ENCODE assay signal across 12 cellular contexts in the genomic region with DNA sequence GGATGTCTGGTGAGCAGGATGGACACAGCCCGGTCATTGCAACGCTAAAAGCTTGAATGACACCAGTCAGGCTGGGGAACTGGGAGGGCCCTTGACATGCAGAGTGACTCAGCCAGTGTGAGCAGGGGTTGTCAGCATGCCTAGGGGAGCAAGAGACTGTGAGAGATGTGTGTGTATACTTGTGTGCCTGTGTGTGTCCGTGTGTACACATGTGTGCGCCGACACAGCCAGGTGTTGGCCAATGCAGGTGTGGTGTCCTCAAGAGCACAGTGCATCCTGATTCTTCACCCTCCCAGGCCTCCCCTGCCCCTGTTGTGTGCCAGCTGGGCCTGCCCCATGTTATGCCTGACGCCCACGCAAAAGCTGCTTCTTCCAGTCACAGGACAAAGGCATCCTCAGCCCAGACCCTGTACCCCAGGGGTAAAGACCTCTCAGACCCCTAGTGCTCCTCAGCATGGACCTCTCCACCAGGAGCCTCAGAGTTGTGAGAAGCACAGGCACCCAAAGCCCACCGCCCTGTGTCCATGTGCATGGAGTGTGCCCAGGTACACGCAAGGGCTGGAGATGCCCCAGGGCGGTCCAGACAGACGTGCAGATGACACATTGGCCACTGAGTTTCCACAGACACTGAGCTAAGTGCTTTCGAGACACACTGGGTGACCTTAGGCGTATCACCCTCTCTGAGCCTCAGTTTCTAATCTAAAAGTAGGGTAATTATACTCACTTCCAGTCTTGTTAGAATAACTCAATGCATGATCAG. TPM values are rescaled to one million over a fixed set of nuclear protein-coding genes. Genes with fewer than 3 reads are reported as not detected.
DNase-seq lines count a peak whose midpoint lies in the region; ATAC-seq, FAIRE-seq and TF ChIP-seq lines count a peak whose summit lies in the region.
"Had no signal": no experiment of that assay in that cellular context is flagged by ENCODE, and none has a peak within 500 bp of the region (broad histone marks: within the 10 kb centered on the region; RNA-seq: fewer than 3 reads in every experiment).

No MANE protein-coding gene starts in this region.

- POLR2A ChIA-PET in activated CD4-positive, alpha-beta T cell treated with anti-CD3 and anti-CD28 coated beads for 36 hours (lab: Charles Lee): no interaction called here
- POLR2A ChIA-PET in OCI-LY7 (lab: Charles Lee): interaction anchor here (3.0 to 4.9 kb wide), 3 partner anchors 9 to 43 kb away, joined by 19 to 49 read pairs (median 32); a partner anchor contains a TSS
- POLR2A ChIA-PET in endothelial cell of umbilical vein (lab: Charles Lee): interaction anchor here (2.0 kb wide), 1 partner anchor 9 kb away, joined by 13 read pairs; no protein-coding TSS in a partner anchor

- CTCF ChIA-PET in activated CD4-positive, alpha-beta T cell treated with anti-CD3 and anti-CD28 coated beads for 36 hours (lab: Charles Lee): interaction anchor here (0.6 to 2.2 kb wide), 4 partner anchors 9 to 283 kb away, joined by 3 to 10 read pairs (median 4); no protein-coding TSS in a partner anchor
- CTCF ChIA-PET in OCI-LY7 (lab: Charles Lee; ENCODE audit: unreplicated experiment): interaction anchor here (0.9 to 1.4 kb wide), 3 partner anchors 8 to 44 kb away, joined by 4 to 5 read pairs (median 4); no protein-coding TSS in a partner anchor
- CTCF ChIA-PET in endothelial cell of umbilical vein (lab: Charles Lee): interaction anchor here (1.2 to 4.6 kb wide), 10 partner anchors 9 to 74 kb away, joined by 4 to 41 read pairs (median 7); a partner anchor contains a TSS

- TF ChIP-seq CTCF in OCI-LY7 (conservative IDR thresholded peaks at IDR 0.05; ENCODE audit: low read length) (no peak), endothelial cell of umbilical vein (IDR thresholded peaks at IDR 0.05; ENCODE audit: extremely low read depth in 1 of 2, insufficient read depth in 1 of 2, low read depth in 1 of 2, low read length in 2 of 2) (no peak)

- no peaks in the 10 kb centered on the region for H3K9me1 ChIP-seq in endothelial cell of umbilical vein (replicated peaks; ENCODE audit: control insufficient read depth, extremely low read depth, insufficient read depth, low read length)

- no TSS peak for BruUV-seq in OCI-LY7 (replicated peaks; lab: Mats Ljungman, UMichigan)
- no TSS peak for BruUV-seq in endothelial cell of umbilical vein (replicated peaks; lab: Mats Ljungman, UMichigan)

- 0 out of 2 replicates have a peak overlapping the region, but pooled peaks have one; percentile 21 for H3K4me2 ChIP-seq in OCI-LY7 (ENCODE audit: low read length)
- H3K4me2 ChIP-seq in endothelial cell of umbilical vein (ENCODE audit: insufficient read depth, low read length): no peak overlapping the region

- dilution Hi-C loops in endothelial cell of umbilical vein (cut with MboI; ENCODE audit: extremely low pct_ligation_motif_present, low sequenced_read_pairs): no loop called here

- TF ChIP-seq POLR2A in endothelial cell of umbilical vein (IDR thresholded peaks at IDR 0.05; ENCODE audit: low read depth, low read length): no peak

- no peak overlapping the region for H3K9ac ChIP-seq in endothelial cell of umbilical vein (replicated peaks; ENCODE audit: extremely low read depth, insufficient read depth, low read length)

- peak; percentile 52 for DNase-seq in activated CD4-positive, alpha-beta T cell treated with anti-CD3 and anti-CD28 coated beads for 36 hours
- no peak for DNase-seq in activated CD4-positive, alpha-beta T cell treated with anti-CD3 and anti-CD28 coated beads, Interleukin-2, amount 50 U/mL, for 1 hour
- peak; percentile 30 for DNase-seq in OCI-LY7 (ENCODE audit: low spot score)
- no peak for DNase-seq in endothelial cell of umbilical vein (ENCODE audit: low read depth, low spot score)
- DNase-seq in stimulated activated naive CD8-positive, alpha-beta T cell treated with anti-CD3 and anti-CD28 coated beads, Interleukin-15, amount 100 ng/mL, for 72 hours: no peak
- no peak for DNase-seq in NCI-H2029 (lab: John Stamatoyannopoulos, UW)
- no peak for DNase-seq in NCI-H1105 treated with DMSO at 0.1 percent for 48 hours (lab: John Stamatoyannopoulos, UW)
- DNase-seq: NCI-H446 treated with DMSO at 0.1 percent for 48 hours, SHP77 treated with DMSO at 0.1 percent for 48 hours, substantia nigra had no signal

- intact Hi-C loops in activated CD4-positive, alpha-beta T cell treated with anti-CD3 and anti-CD28 coated beads for 36 hours (cut with DNase I, micrococcal nuclease): no loop called here
- intact Hi-C loops in OCI-LY7 (cut with micrococcal nuclease; ENCODE audit: unreplicated experiment): no loop called here
- intact Hi-C loops in endothelial cell of umbilical vein (cut with micrococcal nuclease): loop anchor here (2.0 kb wide), 1 partner anchor 67 kb away; no protein-coding TSS in a partner anchor

- H4K20me1 ChIP-seq in OCI-LY7 (ENCODE audit: insufficient read depth, low read length) (no peaks in the 10 kb centered on the region), endothelial cell of umbilical vein (replicated peaks; ENCODE audit: control insufficient read depth, extremely low read depth, insufficient read depth, low read length) (no peaks in the 10 kb centered on the region)

- H3K9me2 ChIP-seq in OCI-LY7 (ENCODE audit: insufficient read depth, low read length): no peaks in the 10 kb centered on the region

- H3K9me3 Mint-ChIP-seq in activated CD4-positive, alpha-beta T cell treated with anti-CD3 and anti-CD28 coated beads for 36 hours (ENCODE audit: low read depth): no peaks in the 10 kb centered on the region
- no peaks in the 10 kb centered on the region for H3K9me3 Mint-ChIP-seq in stimulated activated naive CD8-positive, alpha-beta T cell treated with anti-CD3 and anti-CD28 coated beads, Interleukin-15, amount 100 ng/mL, for 72 hours
- no peaks in the 10 kb centered on the region for H3K9me3 Mint-ChIP-seq in activated T-helper 17 cell treated with anti-CD3 and anti-CD28 coated beads, Interleukin-2, amount 50 U/mL, for 72 hours

- H3K27ac ChIP-seq in OCI-LY7 (ENCODE audit: low read depth, low read length, poor library complexity, severe bottlenecking) (peak overlapping the region; percentile 67), endothelial cell of umbilical vein (ENCODE audit: insufficient read depth, low read depth, low read length) (no peak overlapping the region)

- H2AFZ ChIP-seq in OCI-LY7 (ENCODE audit: low read length) (peak overlapping the region; percentile 52), endothelial cell of umbilical vein (ENCODE audit: low read depth, low read length) (no peak overlapping the region)

- no peaks in the 10 kb centered on the region for H3K27me3 ChIP-seq in endothelial cell of umbilical vein (ENCODE audit: control insufficient read depth in 2 of 2, insufficient read depth in 2 of 2, low read length in 2 of 2)

- H3K4me3 ChIP-seq in OCI-LY7 (ENCODE audit: low read depth, low read length, poor library complexity, severe bottlenecking) (no peak overlapping the region), endothelial cell of umbilical vein (replicated peaks in 1 of 3; ENCODE audit: insufficient read depth in 1 of 3, low read depth in 1 of 3, low read length in 3 of 3) (no peak overlapping the region)

- ATAC-seq in activated CD4-positive, alpha-beta T cell treated with anti-CD3 and anti-CD28 coated beads for 36 hours: peak; percentile 40
- ATAC-seq in stimulated activated naive CD8-positive, alpha-beta T cell treated with anti-CD3 and anti-CD28 coated beads, Interleukin-15, amount 100 ng/mL, for 72 hours: peak; percentile 55
- ATAC-seq in activated T-helper 17 cell treated with anti-CD3 and anti-CD28 coated beads, Interleukin-2, amount 50 U/mL, for 72 hours (replicated peaks): no peak

- no peaks in the 10 kb centered on the region for H3K36me3 Mint-ChIP-seq in activated CD4-positive, alpha-beta T cell treated with anti-CD3 and anti-CD28 coated beads for 36 hours (ENCODE audit: low read depth)
- H3K36me3 Mint-ChIP-seq in activated T-helper 17 cell treated with anti-CD3 and anti-CD28 coated beads, Interleukin-2, amount 50 U/mL, for 72 hours (ENCODE audit: low read depth): no peaks in the 10 kb centered on the region

- no peak overlapping the region for H3K4me3 Mint-ChIP-seq in activated CD4-positive, alpha-beta T cell treated with anti-CD3 and anti-CD28 coated beads for 36 hours
- peak overlapping the region; percentile 11 to 36 for H3K4me3 Mint-ChIP-seq in stimulated activated naive CD8-positive, alpha-beta T cell treated with anti-CD3 and anti-CD28 coated beads, Interleukin-15, amount 100 ng/mL, for 72 hours
- H3K4me3 Mint-ChIP-seq in activated T-helper 17 cell treated with anti-CD3 and anti-CD28 coated beads, Interleukin-2, amount 50 U/mL, for 72 hours: no peak overlapping the region

- no peaks in the 10 kb centered on the region for H3K36me3 ChIP-seq in OCI-LY7 (ENCODE audit: insufficient read depth, low read length)
- no peaks in the 10 kb centered on the region for H3K36me3 ChIP-seq in endothelial cell of umbilical vein (ENCODE audit: control insufficient read depth in 2 of 2, extremely low read depth in 1 of 2, insufficient read depth in 2 of 2, low read length in 2 of 2)

- no peak overlapping the region for H3K27ac Mint-ChIP-seq in activated CD4-positive, alpha-beta T cell treated with anti-CD3 and anti-CD28 coated beads for 36 hours
- no peak overlapping the region for H3K27ac Mint-ChIP-seq in stimulated activated naive CD8-positive, alpha-beta T cell treated with anti-CD3 and anti-CD28 coated beads, Interleukin-15, amount 100 ng/mL, for 72 hours
- no peak overlapping the region for H3K27ac Mint-ChIP-seq in activated T-helper 17 cell treated with anti-CD3 and anti-CD28 coated beads, Interleukin-2, amount 50 U/mL, for 72 hours

- FAIRE-seq in endothelial cell of umbilical vein (lab: Jason Lieb, UNC): peak; percentile 48
- FAIRE-seq: A204.1 had no signal

- peaks cover 39% of the 10 kb centered on the region for H3K4me1 Mint-ChIP-seq in activated CD4-positive, alpha-beta T cell treated with anti-CD3 and anti-CD28 coated beads for 36 hours
- H3K4me1 Mint-ChIP-seq in stimulated activated naive CD8-positive, alpha-beta T cell treated with anti-CD3 and anti-CD28 coated beads, Interleukin-15, amount 100 ng/mL, for 72 hours: peaks cover 46% of the 10 kb centered on the region
- peaks cover 31% of the 10 kb centered on the region for H3K4me1 Mint-ChIP-seq in activated T-helper 17 cell treated with anti-CD3 and anti-CD28 coated beads, Interleukin-2, amount 50 U/mL, for 72 hours

- no peaks in the 10 kb centered on the region for H3K27me3 Mint-ChIP-seq in activated CD4-positive, alpha-beta T cell treated with anti-CD3 and anti-CD28 coated beads for 36 hours
- H3K27me3 Mint-ChIP-seq in stimulated activated naive CD8-positive, alpha-beta T cell treated with anti-CD3 and anti-CD28 coated beads, Interleukin-15, amount 100 ng/mL, for 72 hours: peaks cover 4% of the 10 kb centered on the region
- no peaks in the 10 kb centered on the region for H3K27me3 Mint-ChIP-seq in activated T-helper 17 cell treated with anti-CD3 and anti-CD28 coated beads, Interleukin-2, amount 50 U/mL, for 72 hours

- H3K9me3 ChIP-seq in OCI-LY7 (ENCODE audit: low read length) (no peaks in the 10 kb centered on the region), endothelial cell of umbilical vein (replicated peaks; ENCODE audit: control insufficient read depth, insufficient read depth, low read length) (no peaks in the 10 kb centered on the region)

- H3K4me1 ChIP-seq in OCI-LY7 (ENCODE audit: insufficient read depth, low read length, poor library complexity, severe bottlenecking) (peaks cover 61% of the 10 kb centered on the region), endothelial cell of umbilical vein (ENCODE audit: control insufficient read depth, extremely low read depth, insufficient read depth, low read length) (peaks cover 7% of the 10 kb centered on the region)

- no peaks in the 10 kb centered on the region for H3K79me2 ChIP-seq in OCI-LY7 (ENCODE audit: insufficient read depth, low read depth, low read length)
- H3K79me2 ChIP-seq in endothelial cell of umbilical vein (ENCODE audit: control insufficient read depth, insufficient read depth, low read length): no peaks in the 10 kb centered on the region

RNA-seq across cellular contexts. Expression of a gene that starts 16.6 kb away (rescaled TPM):
- total RNA-seq in activated CD4-positive, alpha-beta T cell treated with anti-CD3 and anti-CD28 coated beads for 36 hours: 1 to 10 TPM; 5.2 to 7.5 TPM
- 0.32 and 0.49 TPM in 2 replicates for total RNA-seq in OCI-LY7 (2014; rRNA removed; shearing (Covaris generic))
- total RNA-seq in OCI-LY7 (2022): 0.66 and 0.86 TPM in 2 replicates
- 36.7 and 36.9 TPM in 2 replicates for total RNA-seq in endothelial cell of umbilical vein
- polyA plus RNA-seq in endothelial cell of umbilical vein: 64.1 and 79.1 TPM in 2 replicates
- polyA plus RNA-seq in endothelial cell of umbilical vein (2011; cell fraction: cytosol; rRNA removed): 47.5 and 70.4 TPM in 2 replicates
- 26.9 and 27.6 TPM in 2 replicates for polyA plus RNA-seq in endothelial cell of umbilical vein (2011; cell fraction: nucleus; rRNA removed)
- polyA plus RNA-seq in endothelial cell of umbilical vein (2012): 36.2 and 43.8 TPM in 2 replicates
- 26.9 and 28.1 TPM in 2 replicates for polyA minus RNA-seq in endothelial cell of umbilical vein
- polyA minus RNA-seq in endothelial cell of umbilical vein (2011; cell fraction: cytosol; rRNA and poly(A)+ RNA removed): 4.9 TPM
- 5.1 and 6.7 TPM in 2 replicates for polyA minus RNA-seq in endothelial cell of umbilical vein (2011; cell fraction: nucleus; rRNA and poly(A)+ RNA removed)
- total RNA-seq in activated T-helper 17 cell treated with anti-CD3 and anti-CD28 coated beads, Interleukin-2, amount 50 U/mL, for 72 hours: 1 to 10 TPM; 4.3 to 5.2 TPM

RNA-seq across cellular contexts. Expression of a gene that starts 17.1 kb away (rescaled TPM):
- total RNA-seq in activated CD4-positive, alpha-beta T cell treated with anti-CD3 and anti-CD28 coated beads for 36 hours: 10 to 100 TPM; 60.9 to 63.0 TPM
- 87.2 and 114 TPM in 2 replicates for total RNA-seq in OCI-LY7 (2014; rRNA removed; shearing (Covaris generic))
- 92.7 and 111 TPM in 2 replicates for total RNA-seq in OCI-LY7 (2022)
- 32.1 and 35.3 TPM in 2 replicates for total RNA-seq in endothelial cell of umbilical vein
- polyA plus RNA-seq in endothelial cell of umbilical vein: 32.6 and 43.0 TPM in 2 replicates
- polyA plus RNA-seq in endothelial cell of umbilical vein (2011; cell fraction: cytosol; rRNA removed): 23.5 and 28.0 TPM in 2 replicates
- 11.8 and 12.1 TPM in 2 replicates for polyA plus RNA-seq in endothelial cell of umbilical vein (2011; cell fraction: nucleus; rRNA removed)
- 23.3 and 23.5 TPM in 2 replicates for polyA plus RNA-seq in endothelial cell of umbilical vein (2012)
- polyA minus RNA-seq in endothelial cell of umbilical vein: 20.6 and 22.1 TPM in 2 replicates
- polyA minus RNA-seq in endothelial cell of umbilical vein (2011; cell fraction: cytosol; rRNA and poly(A)+ RNA removed): 98.2 TPM
- 7.5 and 8.9 TPM in 2 replicates for polyA minus RNA-seq in endothelial cell of umbilical vein (2011; cell fraction: nucleus; rRNA and poly(A)+ RNA removed)
- total RNA-seq in activated T-helper 17 cell treated with anti-CD3 and anti-CD28 coated beads, Interleukin-2, amount 50 U/mL, for 72 hours: 10 to 100 TPM; 13.4 to 20.0 TPM

RNA-seq across cellular contexts. Expression of a gene that starts 38.1 kb away (rescaled TPM):
- 1 to 10 TPM; 8.1 to 8.5 TPM for total RNA-seq in activated CD4-positive, alpha-beta T cell treated with anti-CD3 and anti-CD28 coated beads for 36 hours
- 12.9 and 16.4 TPM in 2 replicates for total RNA-seq in OCI-LY7 (2014; rRNA removed; shearing (Covaris generic))
- total RNA-seq in OCI-LY7 (2022) (43.8 and 46.6 TPM in 2 replicates), endothelial cell of umbilical vein (32.2 and 37.7 TPM in 2 replicates)
- 5.7 and 6.2 TPM in 2 replicates for polyA plus RNA-seq in endothelial cell of umbilical vein
- polyA plus RNA-seq in endothelial cell of umbilical vein (2011; cell fraction: cytosol; rRNA removed): 5.4 and 6.7 TPM in 2 replicates
- polyA plus RNA-seq in endothelial cell of umbilical vein (2011; cell fraction: nucleus; rRNA removed): 8.9 and 9.2 TPM in 2 replicates
- polyA plus RNA-seq in endothelial cell of umbilical vein (2012): 16.2 and 21.0 TPM in 2 replicates
- polyA minus RNA-seq in endothelial cell of umbilical vein: 2.9 and 5.5 TPM in 2 replicates
- 3.1 TPM for polyA minus RNA-seq in endothelial cell of umbilical vein (2011; cell fraction: cytosol; rRNA and poly(A)+ RNA removed)
- polyA minus RNA-seq in endothelial cell of umbilical vein (2011; cell fraction: nucleus; rRNA and poly(A)+ RNA removed): 2.2 and 3.9 TPM in 2 replicates
- total RNA-seq in activated T-helper 17 cell treated with anti-CD3 and anti-CD28 coated beads, Interleukin-2, amount 50 U/mL, for 72 hours: 1 to 10 TPM; 4.0 to 6.5 TPM

RNA-seq across cellular contexts. Expression of a gene that starts 44.6 kb away (rescaled TPM):
- 100 to 1,000 TPM; 130 to 149 TPM for total RNA-seq in activated CD4-positive, alpha-beta T cell treated with anti-CD3 and anti-CD28 coated beads for 36 hours
- total RNA-seq in OCI-LY7 (2014; rRNA removed; shearing (Covaris generic)): 61.8 and 82.9 TPM in 2 replicates
- total RNA-seq in OCI-LY7 (2022) (140 and 151 TPM in 2 replicates), endothelial cell of umbilical vein (80.4 and 86.0 TPM in 2 replicates)
- 82.7 and 98.3 TPM in 2 replicates for polyA plus RNA-seq in endothelial cell of umbilical vein
- 54.5 and 65.8 TPM in 2 replicates for polyA plus RNA-seq in endothelial cell of umbilical vein (2011; cell fraction: cytosol; rRNA removed)
- polyA plus RNA-seq in endothelial cell of umbilical vein (2011; cell fraction: nucleus; rRNA removed): 152 and 200 TPM in 2 replicates
- 84.2 and 98.4 TPM in 2 replicates for polyA plus RNA-seq in endothelial cell of umbilical vein (2012)
- 58.1 and 63.6 TPM in 2 replicates for polyA minus RNA-seq in endothelial cell of umbilical vein
- 30.3 TPM for polyA minus RNA-seq in endothelial cell of umbilical vein (2011; cell fraction: cytosol; rRNA and poly(A)+ RNA removed)
- 44.5 and 45.0 TPM in 2 replicates for polyA minus RNA-seq in endothelial cell of umbilical vein (2011; cell fraction: nucleus; rRNA and poly(A)+ RNA removed)
- total RNA-seq in activated T-helper 17 cell treated with anti-CD3 and anti-CD28 coated beads, Interleukin-2, amount 50 U/mL, for 72 hours: 10 to 100 TPM; 81.9 to 84.0 TPM

Comparison
In these comparisons a context has a peak if more than half of its experiments do, and no peak if none do; other contexts are left out.
1. DNase-seq: peak in activated CD4-positive, alpha-beta T cell treated with anti-CD3 and anti-CD28 coated beads for 36 hours (single experiment) and OCI-LY7 (single experiment); none in activated CD4-positive, alpha-beta T cell treated with anti-CD3 and anti-CD28 coated beads, Interleukin-2, amount 50 U/mL, for 1 hour (single experiment), endothelial cell of umbilical vein (single experiment), stimulated activated naive CD8-positive, alpha-beta T cell treated with anti-CD3 and anti-CD28 coated beads, Interleukin-15, amount 100 ng/mL, for 72 hours (0 of 2), NCI-H2029 (single experiment) and NCI-H1105 treated with DMSO at 0.1 percent for 48 hours (single experiment).
2. H3K4me3 Mint-ChIP-seq: peak in stimulated activated naive CD8-positive, alpha-beta T cell treated with anti-CD3 and anti-CD28 coated beads, Interleukin-15, amount 100 ng/mL, for 72 hours (2 of 2); none in activated CD4-positive, alpha-beta T cell treated with anti-CD3 and anti-CD28 coated beads for 36 hours (single experiment) and activated T-helper 17 cell treated with anti-CD3 and anti-CD28 coated beads, Interleukin-2, amount 50 U/mL, for 72 hours (single experiment).